ENCODE assay signal across 11 cellular contexts in the genomic region with DNA sequence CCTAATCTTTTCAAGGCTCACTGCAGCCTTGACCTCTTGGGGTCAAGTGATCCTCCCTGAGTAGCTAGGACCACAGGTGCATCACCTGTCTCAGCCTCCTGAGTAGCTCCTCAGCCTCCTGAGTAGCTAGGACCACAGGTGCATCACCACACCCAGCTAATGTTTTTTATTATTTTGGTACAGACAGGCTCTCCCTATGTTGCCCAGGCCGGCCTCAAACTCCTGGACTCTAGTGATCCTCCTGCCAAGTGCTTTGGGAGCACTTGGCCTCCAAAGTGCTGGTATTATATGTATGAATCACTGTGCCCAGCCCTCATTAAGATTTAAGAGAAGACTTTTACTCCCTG. TPM values are rescaled to one million over a fixed set of nuclear protein-coding genes. Genes with fewer than 3 reads are reported as not detected.
DNase-seq lines count a peak whose midpoint lies in the region; ATAC-seq and TF ChIP-seq lines count a peak whose summit lies in the region.
"Had no signal": no experiment of that assay in that cellular context is flagged by ENCODE, and none has a peak within 500 bp of the region (broad histone marks: within the 10 kb centered on the region; RNA-seq: fewer than 3 reads in every experiment).

No MANE protein-coding gene starts in this region.

- H3K27me3 ChIP-seq in spleen (replicated peaks in 1 of 7), result no peaks in the 10 kb centered on the region
- H3K27me3 ChIP-seq: heart right ventricle had no signal

- H3K4me1 Mint-ChIP-seq in activated CD4-positive, alpha-beta T cell treated with anti-CD3 and anti-CD28 coated beads, Interleukin-2, amount 10 ng/mL, durations not matched to agents 24 days and 14 days, result peaks cover 59% of the 10 kb centered on the region
- H3K4me1 Mint-ChIP-seq in natural killer cell treated with Interleukin-12 subunit alpha and Interleukin-12 subunit beta and Interleukin-15 and Interleukin-18, amount 100 ng/mL, for 72 hours (ENCODE audit: low read depth in 2 of 2), result peaks cover 19 to 38% of the 10 kb centered on the region in 2 donors

- ATAC-seq in GM21390 (IDR thresholded peaks at IDR 0.05; ENCODE audit: unreplicated experiment), result peak; percentile 6
- ATAC-seq in natural killer cell treated with Interleukin-12 subunit alpha and Interleukin-12 subunit beta and Interleukin-15 and Interleukin-18, amount 100 ng/mL, for 72 hours, result no peak
- ATAC-seq in HG02798 (IDR thresholded peaks at IDR 0.05; ENCODE audit: poor library complexity, unreplicated experiment), result no peak
- ATAC-seq in GM21825 (IDR thresholded peaks at IDR 0.05; ENCODE audit: unreplicated experiment), result no peak
- ATAC-seq: heart right ventricle had no signal

- H3K27ac Mint-ChIP-seq in activated CD4-positive, alpha-beta T cell treated with anti-CD3 and anti-CD28 coated beads, Interleukin-2, amount 10 ng/mL, durations not matched to agents 24 days and 14 days, result peak overlapping the region; percentile 98
- peak overlapping the region; percentile 90 to 95 for H3K27ac Mint-ChIP-seq in natural killer cell treated with Interleukin-12 subunit alpha and Interleukin-12 subunit beta and Interleukin-15 and Interleukin-18, amount 100 ng/mL, for 72 hours

- peaks cover 17% of the 10 kb centered on the region for H3K9me3 Mint-ChIP-seq in activated CD4-positive, alpha-beta T cell treated with anti-CD3 and anti-CD28 coated beads, Interleukin-2, amount 10 ng/mL, durations not matched to agents 24 days and 14 days
- peaks cover 3% of the 10 kb centered on the region for H3K9me3 Mint-ChIP-seq in natural killer cell treated with Interleukin-12 subunit alpha and Interleukin-12 subunit beta and Interleukin-15 and Interleukin-18, amount 100 ng/mL, for 72 hours

- H3K36me3 ChIP-seq in spleen, result no peaks in the 10 kb centered on the region
- H3K36me3 ChIP-seq: heart right ventricle had no signal

- no peaks in the 10 kb centered on the region for H3K27me3 Mint-ChIP-seq in activated CD4-positive, alpha-beta T cell treated with anti-CD3 and anti-CD28 coated beads, Interleukin-2, amount 10 ng/mL, durations not matched to agents 24 days and 14 days
- peaks cover 0 to 2% of the 10 kb centered on the region in 2 donors for H3K27me3 Mint-ChIP-seq in natural killer cell treated with Interleukin-12 subunit alpha and Interleukin-12 subunit beta and Interleukin-15 and Interleukin-18, amount 100 ng/mL, for 72 hours

- peak overlapping the region; percentile 77 for H3K4me3 Mint-ChIP-seq in activated CD4-positive, alpha-beta T cell treated with anti-CD3 and anti-CD28 coated beads, Interleukin-2, amount 10 ng/mL, durations not matched to agents 24 days and 14 days
- H3K4me3 Mint-ChIP-seq in natural killer cell treated with Interleukin-12 subunit alpha and Interleukin-12 subunit beta and Interleukin-15 and Interleukin-18, amount 100 ng/mL, for 72 hours, result peak overlapping the region; percentile 81

- H3K4me1 ChIP-seq in spleen, result peaks cover 5 to 20% (median 11%) of the 10 kb centered on the region in 6 donors

- H3K4me3 ChIP-seq in GM08714 (ENCODE audit: low read length), result peak overlapping the region; percentile 41; the same call in 1 of the 2 replicates
- H3K4me3 ChIP-seq in spleen, result no peak overlapping the region
- H3K4me3 ChIP-seq: heart right ventricle had no signal

- intact Hi-C loops in activated CD4-positive, alpha-beta T cell treated with anti-CD3 and anti-CD28 coated beads, Interleukin-2, amount 10 ng/mL, durations not matched to agents 24 days and 14 days (cut with micrococcal nuclease), result loop anchor here (1.0 to 5.0 kb wide), 9 partner anchors 10 to 731 kb away; no protein-coding TSS in a partner anchor
- intact Hi-C loops in spleen (cut with DNase I; ENCODE audit: low total_unique reads), result no loop called here

- peak overlapping the region in 1 of 8 donors; percentile 2 for H3K27ac ChIP-seq in spleen

- H3K36me3 Mint-ChIP-seq in activated CD4-positive, alpha-beta T cell treated with anti-CD3 and anti-CD28 coated beads, Interleukin-2, amount 10 ng/mL, durations not matched to agents 24 days and 14 days (ENCODE audit: low read depth), result peaks cover 6% of the 10 kb centered on the region
- no peaks in the 10 kb centered on the region for H3K36me3 Mint-ChIP-seq in natural killer cell treated with Interleukin-12 subunit alpha and Interleukin-12 subunit beta and Interleukin-15 and Interleukin-18, amount 100 ng/mL, for 72 hours

- WGBS in spleen, 5 donors, result 61 to 96% (median 81%) methylated on average over 1 of the region's 1 CpG

- TF ChIP-seq POLR2A in spleen (IDR thresholded peaks at IDR 0.05), result no peak

- DNase-seq in activated CD4-positive, alpha-beta T cell treated with anti-CD3 and anti-CD28 coated beads, Interleukin-2, amount 10 ng/mL, durations not matched to agents 24 days and 14 days, result no peak
- DNase-seq in natural killer cell treated with Interleukin-12 subunit alpha and Interleukin-12 subunit beta and Interleukin-15 and Interleukin-18, amount 100 ng/mL, for 72 hours (ENCODE audit: low spot score), result no peak
- DNase-seq in spleen, result no peak
- DNase-seq in OCI-M1 (lab: John Stamatoyannopoulos, UW), result no peak
- DNase-seq: heart right ventricle, NCI-H446, substantia nigra had no signal

- no peak for TF ChIP-seq CTCF in spleen (IDR thresholded peaks at IDR 0.05 in 8 of 11, conservative IDR thresholded peaks at IDR 0.05 in 3 of 11)

- H3K9me3 ChIP-seq in spleen, result no peaks in the 10 kb centered on the region
- H3K9me3 ChIP-seq: heart right ventricle had no signal

RNA-seq across cellular contexts. Expression of a gene that starts 58.5 kb away (rescaled TPM):
- 49.5 and 51.2 TPM in 2 replicates for total RNA-seq in activated CD4-positive, alpha-beta T cell treated with anti-CD3 and anti-CD28 coated beads, Interleukin-2, amount 10 ng/mL, durations not matched to agents 24 days and 14 days
- 10 to 100 TPM; 11.8 to 49.3 TPM for total RNA-seq in natural killer cell treated with Interleukin-12 subunit alpha and Interleukin-12 subunit beta and Interleukin-15 and Interleukin-18, amount 100 ng/mL, for 72 hours
- total RNA-seq in spleen, result 100 to 1,000 TPM in 6 of 7 donors, 10 to 100 TPM in 1; 83.9 to 219 (median 158) TPM
- polyA plus RNA-seq in spleen, result 10 to 100 TPM; 42.5 to 53.9 (median 45.4) TPM
